9 cellular contexts compared by ENCODE assay signal in genomic region chr9:124342946-124343485, GRCh38.
A peak's percentile ranks its signal among the peaks of the same experiment; 100 is the strongest.
DNase-seq lines count a peak whose midpoint lies in the region; ATAC-seq and TF ChIP-seq lines count a peak whose summit lies in the region.
"Had no signal": no experiment of that assay in that cellular context is flagged by ENCODE, and none has a peak within 500 bp of the region (broad histone marks: within the 10 kb centered on the region; RNA-seq: fewer than 3 reads in every experiment).

No MANE protein-coding gene starts in this region.

- peak overlapping the region; percentile 51 for H3K27ac ChIP-seq in lower lobe of right lung
- peak overlapping the region; percentile 47 for H3K27ac ChIP-seq in urinary bladder (ENCODE audit: low read depth)
- H3K27ac ChIP-seq: body of pancreas had no signal

- H3K4me3 ChIP-seq in choroid plexus epithelial cell (ENCODE audit: low read depth, low read length) (no peak overlapping the region), lower lobe of right lung (no peak overlapping the region), urinary bladder (ENCODE audit: low read depth, low read length) (no peak overlapping the region)
- H3K4me3 ChIP-seq: body of pancreas had no signal

- DNase-seq in Ammon's horn (ENCODE audit: low spot score): peak; percentile 80
- DNase-seq in NCI-H1694 (lab: John Stamatoyannopoulos, UW): peak; percentile 43
- peak; percentile 93 for DNase-seq in choroid plexus epithelial cell (ENCODE audit: low read depth)
- DNase-seq in lower lobe of right lung: peak; percentile 54
- no peak for DNase-seq in OCI-M2 (lab: John Stamatoyannopoulos, UW; ENCODE audit: unreplicated experiment)

- H3K4me1 ChIP-seq in lower lobe of right lung (peaks cover 20% of the 10 kb centered on the region), urinary bladder (ENCODE audit: insufficient read depth) (no peaks in the 10 kb centered on the region)
- H3K4me1 ChIP-seq: body of pancreas had no signal

- TF ChIP-seq CTCF in choroid plexus epithelial cell (conservative IDR thresholded peaks at IDR 0.05; ENCODE audit: low read depth, low read length) (peak; percentile 3), lower lobe of right lung (IDR thresholded peaks at IDR 0.05) (no peak)

- WGBS in urinary bladder: 20% methylated on average over 25 of the region's 25 CpGs

- ATAC-seq in lower lobe of right lung (peak; percentile 35 to 54), GM18870 (IDR thresholded peaks at IDR 0.05; ENCODE audit: unreplicated experiment) (no peak), HG03571 (IDR thresholded peaks at IDR 0.05; ENCODE audit: unreplicated experiment) (no peak)
- ATAC-seq: body of pancreas had no signal

- H3K36me3 ChIP-seq in lower lobe of right lung: peaks cover 96% of the 10 kb centered on the region
- H3K36me3 ChIP-seq in urinary bladder (ENCODE audit: insufficient read depth): no peaks in the 10 kb centered on the region

- no peaks in the 10 kb centered on the region for H3K9me3 ChIP-seq in lower lobe of right lung
- H3K9me3 ChIP-seq: body of pancreas had no signal

- intact Hi-C loops in lower lobe of right lung (cut with DNase I): no loop called here

- no peaks in the 10 kb centered on the region for H3K27me3 ChIP-seq in lower lobe of right lung (ENCODE audit: low read depth)
- H3K27me3 ChIP-seq: body of pancreas had no signal

Comparison
In these comparisons a context has a peak if more than half of its experiments do, and no peak if none do; other contexts are left out.
1. ATAC-seq: peak in lower lobe of right lung (2 of 2); none in GM18870 (single experiment) and HG03571 (single experiment).